8 cellular contexts compared by ENCODE assay signal in the genomic region with DNA sequence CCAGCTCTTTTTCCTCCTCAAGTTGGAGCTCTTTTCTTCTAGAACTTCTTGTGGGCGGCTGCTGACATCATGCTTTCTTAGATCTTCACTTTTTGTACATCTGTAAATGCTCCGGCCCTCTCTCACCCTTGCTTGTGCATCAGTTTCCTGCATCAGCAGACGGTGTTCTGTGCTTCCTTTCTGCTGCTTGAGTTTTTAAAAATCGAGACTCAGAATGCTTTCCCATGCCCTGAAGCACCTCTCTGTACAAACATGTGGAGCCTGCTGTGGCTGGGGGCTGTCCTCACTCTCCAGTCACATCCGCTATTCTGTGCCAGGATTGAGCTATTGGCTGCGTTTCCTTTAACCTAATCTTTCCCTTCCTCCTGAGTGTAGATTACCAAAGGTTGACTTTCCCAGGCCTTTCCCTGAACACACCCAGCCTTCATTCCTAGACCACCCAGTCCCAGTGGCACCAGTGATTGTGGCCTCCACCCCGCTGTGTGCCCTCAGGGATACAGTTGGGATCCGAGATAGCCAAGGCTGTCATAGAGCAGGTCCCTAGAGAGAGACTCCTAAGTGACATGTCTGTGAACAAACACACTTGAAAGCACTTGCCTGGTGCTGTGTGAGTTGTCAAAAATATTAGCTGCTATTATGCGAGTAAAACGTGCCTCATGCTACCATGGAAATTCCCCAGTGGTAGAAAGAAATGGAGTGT. TPM values are rescaled to one million over a fixed set of nuclear protein-coding genes. Genes with fewer than 3 reads are reported as not detected.
DNase-seq lines count a peak whose midpoint lies in the region; ATAC-seq and TF ChIP-seq lines count a peak whose summit lies in the region.

No MANE protein-coding gene starts in this region.

- H3K4me3 ChIP-seq in astrocyte of the spinal cord (ENCODE audit: low read depth, low read length) = no peak overlapping the region

- peak; percentile 19 to 74 (median 64) for DNase-seq in NCI-H1417 (lab: John Stamatoyannopoulos, UW)
- no peak for DNase-seq in NCI-H1417 treated with DMSO at 0.1 percent for 48 hours (lab: John Stamatoyannopoulos, UW)
- peak; percentile 77 for DNase-seq in astrocyte of the spinal cord (ENCODE audit: low read depth, low spot score)
- peak; percentile 98 to 99 for DNase-seq in lung microvascular endothelial cell (ENCODE audit: low read depth in 2 of 2)
- DNase-seq in stromal cell of bone marrow (ENCODE audit: low read depth) = peak; percentile 21
- no peak for DNase-seq in AG08396 (ENCODE audit: low spot score)
- DNase-seq in NCI-H774 (lab: John Stamatoyannopoulos, UW) = no peak

- no peak for ATAC-seq in HG03095 (IDR thresholded peaks at IDR 0.05; ENCODE audit: unreplicated experiment)

- in situ Hi-C loops in astrocyte of the spinal cord (cut with HindIII; ENCODE audit: low sequenced_read_pairs) = no loop called here

- TF ChIP-seq CTCF in astrocyte of the spinal cord (IDR thresholded peaks at IDR 0.05; ENCODE audit: low read depth, low read length) = no peak

RNA-seq across cellular contexts. Expression of gene TNIP2, which starts 41.9 kb away (rescaled TPM):
- 58.4 and 70.6 TPM in 2 replicates for total RNA-seq in lung microvascular endothelial cell

Comparison
In these comparisons a context has a peak if more than half of its experiments do, and no peak if none do; other contexts are left out.
1. DNase-seq: peak in NCI-H1417 (3 of 3), astrocyte of the spinal cord (single experiment), lung microvascular endothelial cell (2 of 2) and stromal cell of bone marrow (single experiment); none in NCI-H1417 treated with DMSO at 0.1 percent for 48 hours (single experiment), AG08396 (single experiment) and NCI-H774 (single experiment).